ENCODE assay signal across 14 cellular contexts in the genomic region with DNA sequence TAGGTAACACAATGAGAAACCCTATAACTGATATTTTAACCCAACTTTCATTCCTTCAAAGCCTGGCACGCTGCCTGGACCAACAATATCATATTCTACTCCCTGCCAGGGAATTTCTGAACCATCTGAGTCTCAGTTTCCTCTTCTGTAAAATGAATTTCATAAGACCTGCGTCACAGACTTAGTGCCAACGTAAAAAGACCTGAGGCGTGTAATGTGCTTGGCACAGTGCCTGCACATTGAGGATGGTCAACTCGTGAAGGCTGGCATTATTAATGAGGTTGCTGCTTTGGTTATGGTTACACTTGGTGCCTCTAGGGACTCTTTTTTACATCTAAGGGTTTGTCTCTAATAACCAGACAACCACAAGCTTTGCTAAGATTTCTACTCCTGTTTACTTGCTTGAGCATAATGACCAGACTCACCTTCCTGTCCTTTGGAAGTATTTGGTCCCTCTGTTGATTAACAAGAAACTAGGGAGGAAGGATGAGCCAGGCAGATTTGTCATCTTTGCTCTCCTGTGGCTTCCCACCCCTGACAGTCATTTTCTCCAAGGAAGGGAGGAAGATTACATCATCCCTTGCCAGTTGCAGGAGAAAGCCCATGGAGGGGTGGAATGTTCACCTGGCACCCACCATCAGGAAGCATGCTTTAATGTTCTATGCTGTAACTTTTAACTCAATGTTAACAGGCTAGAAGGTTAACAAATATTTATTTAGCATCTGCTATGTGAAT.
A peak's percentile ranks its signal among the peaks of the same experiment; 100 is the strongest.
DNase-seq lines count a peak whose midpoint lies in the region; ATAC-seq, FAIRE-seq and TF ChIP-seq lines count a peak whose summit lies in the region.
"Had no signal": no experiment of that assay in that cellular context is flagged by ENCODE, and none has a peak within 500 bp of the region (broad histone marks: within the 10 kb centered on the region; RNA-seq: fewer than 3 reads in every experiment).

No MANE protein-coding gene starts in this region.

- TF ChIP-seq POLR2A in ovary (IDR thresholded peaks at IDR 0.05): no peak
- no peak for TF ChIP-seq POLR2A in tibial nerve (IDR thresholded peaks at IDR 0.05)

- no peak overlapping the region for H3K9ac ChIP-seq in keratinocyte (ENCODE audit: control insufficient read depth, extremely low read depth, insufficient read depth, low read length)
- H3K9ac ChIP-seq: BLaER1 treated with 17β-estradiol and CSF1 and Interleukin-3, amounts not matched to agents 10 nM and 100 nM had no signal

- no peak overlapping the region for H3K4me3 ChIP-seq in keratinocyte (ENCODE audit: control insufficient read depth in 2 of 3, extremely low read depth in 1 of 3, insufficient read depth in 2 of 3, low read depth in 1 of 3, low read length in 3 of 3)
- no peak overlapping the region for H3K4me3 ChIP-seq in ovary
- no peak overlapping the region for H3K4me3 ChIP-seq in tibial nerve
- H3K4me3 ChIP-seq: BLaER1 treated with 17β-estradiol and CSF1 and Interleukin-3, amounts not matched to agents 10 nM and 100 nM; upper lobe of right lung had no signal

- ATAC-seq in left ventricle myocardium superior: no peak
- ATAC-seq: upper lobe of right lung had no signal

- H3K4me1 ChIP-seq in keratinocyte (ENCODE audit: control insufficient read depth, extremely low read depth, insufficient read depth, low read length) (peaks cover 28% of the 10 kb centered on the region), ovary (ENCODE audit: insufficient read depth) (peaks cover 2% of the 10 kb centered on the region), tibial nerve (no peaks in the 10 kb centered on the region)

- no peaks in the 10 kb centered on the region for H3K27me3 ChIP-seq in keratinocyte (ENCODE audit: control insufficient read depth, extremely low read depth, insufficient read depth, low read length)
- H3K27me3 ChIP-seq in ovary: no peaks in the 10 kb centered on the region
- H3K27me3 ChIP-seq in tibial nerve: no peaks in the 10 kb centered on the region
- H3K27me3 ChIP-seq: BLaER1 treated with 17β-estradiol and CSF1 and Interleukin-3, amounts not matched to agents 10 nM and 100 nM; upper lobe of right lung had no signal

- in situ Hi-C loops in Caki2 (cut with HindIII; ENCODE audit: low pct_unique_long_range_greater_than_20kb, low sequenced_read_pairs): no loop called here

- no peaks in the 10 kb centered on the region for H3K9me1 ChIP-seq in keratinocyte (ENCODE audit: control insufficient read depth, extremely low read depth, insufficient read depth, low read length)

- DNase-seq in Caki2 (ENCODE audit: low read depth) (peak; percentile 87), M059J (ENCODE audit: low read depth) (peak; percentile 78), amniotic epithelial cell (ENCODE audit: low read depth) (peak; percentile 42), keratinocyte (ENCODE audit: low read depth, low spot score) (peak; percentile 48), left ventricle myocardium superior (no peak), ovary (no peak), tibial nerve (ENCODE audit: low spot score in 2 of 2) (no peak)
- DNase-seq in stimulated activated CD4-positive, alpha-beta T cell treated with anti-CD3 and anti-CD28 coated beads, Interleukin-4, amount 100 ng/mL, for 1 hour: no peak
- DNase-seq: activated CD4-positive, CD25-positive, alpha-beta regulatory T cell treated with anti-CD3 and anti-CD28 coated beads, Interleukin-2, amount 50 U/mL, for 72 hours; immature natural killer cell; KBM-7; NCI-H1694 treated with DMSO at 0.1 percent for 48 hours; upper lobe of right lung had no signal

- no peak for TF ChIP-seq CTCF in keratinocyte (optimal IDR thresholded peaks at IDR 0.05 in 1 of 3, IDR thresholded peaks at IDR 0.05 in 1 of 3, conservative IDR thresholded peaks at IDR 0.05 in 1 of 3; ENCODE audit: extremely low read depth in 1 of 3, insufficient read depth in 2 of 3, low read length in 3 of 3)
- TF ChIP-seq CTCF in ovary (IDR thresholded peaks at IDR 0.05): no peak
- TF ChIP-seq CTCF in tibial nerve (IDR thresholded peaks at IDR 0.05): no peak

- dilution Hi-C loops in keratinocyte (cut with MboI; ENCODE audit: extremely low pct_ligation_motif_present, low sequenced_read_pairs): no loop called here

- 77 to 81% (median 79%) methylated on average over 5 of the region's 5 CpGs for whole genome bisulfite sequencing in ovary, 3 donors
- WGBS in tibial nerve, 2 donors: 67 to 74% methylated on average over 5 of the region's 5 CpGs

- H3K9me3 ChIP-seq in keratinocyte (ENCODE audit: control insufficient read depth, low read depth, low read length): no peaks in the 10 kb centered on the region
- no peaks in the 10 kb centered on the region for H3K9me3 ChIP-seq in ovary
- H3K9me3 ChIP-seq in tibial nerve: no peaks in the 10 kb centered on the region
- H3K9me3 ChIP-seq: BLaER1 treated with 17β-estradiol and CSF1 and Interleukin-3, amounts not matched to agents 10 nM and 100 nM; upper lobe of right lung had no signal

- H3K79me2 ChIP-seq in keratinocyte (ENCODE audit: control insufficient read depth, insufficient read depth, low read length): no peaks in the 10 kb centered on the region

- peak overlapping the region; percentile 42 for H3K4me2 ChIP-seq in keratinocyte (ENCODE audit: control insufficient read depth, extremely low read depth, insufficient read depth, low read depth, low read length)
- H3K4me2 ChIP-seq: BLaER1 treated with 17β-estradiol and CSF1 and Interleukin-3, amounts not matched to agents 10 nM and 100 nM had no signal

- no peaks in the 10 kb centered on the region for H4K20me1 ChIP-seq in keratinocyte (ENCODE audit: control insufficient read depth, extremely low read depth, insufficient read depth, low read length)
- H4K20me1 ChIP-seq: BLaER1 treated with 17β-estradiol and CSF1 and Interleukin-3, amounts not matched to agents 10 nM and 100 nM had no signal

- peak; percentile 79 for FAIRE-seq in keratinocyte (lab: Jason Lieb, UNC)

- no peak for TF ChIP-seq EP300 in ovary (IDR thresholded peaks at IDR 0.05)
- no peak for TF ChIP-seq EP300 in tibial nerve (IDR thresholded peaks at IDR 0.05)

- no peak overlapping the region for H2AFZ ChIP-seq in keratinocyte (ENCODE audit: control insufficient read depth, low read length)

- H3K36me3 ChIP-seq in keratinocyte (ENCODE audit: control insufficient read depth in 2 of 2, extremely low read depth in 1 of 2, insufficient read depth in 2 of 2, low read length in 2 of 2): no peaks in the 10 kb centered on the region
- H3K36me3 ChIP-seq in ovary: no peaks in the 10 kb centered on the region
- no peaks in the 10 kb centered on the region for H3K36me3 ChIP-seq in tibial nerve
- H3K36me3 ChIP-seq: BLaER1 treated with 17β-estradiol and CSF1 and Interleukin-3, amounts not matched to agents 10 nM and 100 nM; upper lobe of right lung had no signal

- H3K27ac ChIP-seq in keratinocyte (ENCODE audit: control insufficient read depth, insufficient read depth, low read length) (peak overlapping the region; percentile 27), ovary (no peak overlapping the region), tibial nerve (no peak overlapping the region)
- H3K27ac ChIP-seq: BLaER1 treated with 17β-estradiol and CSF1 and Interleukin-3, amounts not matched to agents 10 nM and 100 nM; upper lobe of right lung had no signal

- intact Hi-C loops in left ventricle myocardium superior (cut with micrococcal nuclease): no loop called here
- intact Hi-C loops in ovary (cut with DNase I): no loop called here

Comparison
In these comparisons a context has a peak if more than half of its experiments do, and no peak if none do; other contexts are left out.
1. DNase-seq: peak in Caki2 (single experiment), M059J (single experiment), amniotic epithelial cell (single experiment) and keratinocyte (single experiment); none in left ventricle myocardium superior (single experiment), stimulated activated CD4-positive, alpha-beta T cell treated with anti-CD3 and anti-CD28 coated beads, Interleukin-4, amount 100 ng/mL, for 1 hour (single experiment), ovary (0 of 5) and tibial nerve (0 of 2).